8 cellular contexts compared by ENCODE assay signal in genomic region chr13:46831588-46832194, GRCh38. TPM values are rescaled to one million over a fixed set of nuclear protein-coding genes. Genes with fewer than 3 reads are reported as not detected.
DNase-seq lines count a peak whose midpoint lies in the region; ATAC-seq, FAIRE-seq and TF ChIP-seq lines count a peak whose summit lies in the region.

No MANE protein-coding gene starts in this region.

- peak; percentile 55 to 83 (median 67) for TF ChIP-seq CTCF in tibial nerve (IDR thresholded peaks at IDR 0.05)

- H3K36me3 ChIP-seq in tibial nerve: no peaks in the 10 kb centered on the region

- ATAC-seq in HG02970 (IDR thresholded peaks at IDR 0.05; ENCODE audit: low FRiP score, unreplicated experiment): no peak

- H3K27ac ChIP-seq in tibial nerve: no peak overlapping the region

- WGBS in tibial nerve, 2 donors: 16% methylated on average over 5 of the region's 5 CpGs

- DNase-seq in SIG-M5 treated with dmso at 0.1 percent for 504 hours (lab: John Stamatoyannopoulos, UW; ENCODE audit: unreplicated experiment) (peak; percentile 55), SIG-M5 (lab: John Stamatoyannopoulos, UW) (no peak), HS-5 (ENCODE audit: low read depth) (peak; percentile 10), RCC 7860 (ENCODE audit: low spot score) (peak; percentile 12), cerebellum (ENCODE audit: low spot score) (peak; percentile 2), lung microvascular endothelial cell (ENCODE audit: low read depth in 2 of 2) (peak; percentile 60 to 66), tibial nerve (ENCODE audit: low spot score in 2 of 2) (peak in 1 of 2 donors; percentile 69)

- no peak for TF ChIP-seq EP300 in tibial nerve (IDR thresholded peaks at IDR 0.05)

- no peaks in the 10 kb centered on the region for H3K9me3 ChIP-seq in tibial nerve

- TF ChIP-seq POLR2A in tibial nerve (IDR thresholded peaks at IDR 0.05): no peak

- no peak overlapping the region for H3K4me3 ChIP-seq in tibial nerve

- H3K27me3 ChIP-seq in tibial nerve: no peaks in the 10 kb centered on the region

- H3K4me1 ChIP-seq in tibial nerve: no peaks in the 10 kb centered on the region

- FAIRE-seq in RCC 7860 (lab: Jason Lieb, UNC): peak; percentile 25

RNA-seq across cellular contexts. Expression of gene ESD, which starts 34.7 kb away (rescaled TPM):
- total RNA-seq in cerebellum (89.8 TPM), lung microvascular endothelial cell (63.2 and 65.1 TPM in 2 replicates), tibial nerve (100 to 1,000 TPM in 2 of 4 donors, 10 to 100 TPM in 2; 87.5 to 132 (median 99.7) TPM)
